1 cellular context compared by ENCODE assay signal in genomic region chr1:110341146-110341871, GRCh38.
TF ChIP-seq lines count a peak whose summit lies in the region.

No MANE protein-coding gene starts in this region.

TF ChIP-seq in HCT116, 20 proteins besides CTCF, POLR2A, EP300 and RAD21 (continued from another document):
- TF ChIP-seq ATF3 (IDR thresholded peaks at IDR 0.05) (no peak), MAX (IDR thresholded peaks at IDR 0.05) (no peak), EZH2 (IDR thresholded peaks at IDR 0.05) (no peak), JUND (IDR thresholded peaks at IDR 0.05) (no peak)
TF ChIP-seq in HCT116: peak in this region for 0.
